ENCODE assay signal across 17 cellular contexts in genomic region chr1:170537798-170538503, GRCh38. TPM values are rescaled to one million over a fixed set of nuclear protein-coding genes. Genes with fewer than 3 reads are reported as not detected.
A peak's percentile ranks its signal among the peaks of the same experiment; 100 is the strongest.
DNase-seq lines count a peak whose midpoint lies in the region; ATAC-seq, FAIRE-seq and TF ChIP-seq lines count a peak whose summit lies in the region.
"Had no signal": no experiment of that assay in that cellular context is flagged by ENCODE, and none has a peak within 500 bp of the region (broad histone marks: within the 10 kb centered on the region; RNA-seq: fewer than 3 reads in every experiment).

No MANE protein-coding gene starts in this region.

- H3K79me2 ChIP-seq in Loucy (ENCODE audit: insufficient read depth, low read length) = peaks cover 48% of the 10 kb centered on the region
- peaks cover 22% of the 10 kb centered on the region for H3K79me2 ChIP-seq in HepG2 (ENCODE audit: insufficient read depth, low read length)

- no peak overlapping the region for H3K27ac Mint-ChIP-seq in stimulated activated naive B cell treated with anti-CD40 and anti-IgM and Interleukin-4, amounts not matched to agents 10 μg/mL and 1 μg/mL and 100 μg/mL, for 72 hours
- H3K27ac Mint-ChIP-seq: activated B cell treated with CpG ODN at 0.5 μM for 24 hours had no signal

- FAIRE-seq in HepG2 (lab: Jason Lieb, UNC) = no peak

- CTCF ChIA-PET in HepG2 (lab: Yijun Ruan, JAX; ENCODE audit: low intra/inter-chr PET ratio, low total read pairs) = no interaction called here

- no peaks in the 10 kb centered on the region for H3K27me3 ChIP-seq in Loucy (ENCODE audit: insufficient read depth, low read length, poor library complexity, severe bottlenecking)
- no peaks in the 10 kb centered on the region; a peak in 1 of 5 replicates for H3K27me3 ChIP-seq in HepG2 (ENCODE audit: control insufficient read depth in 1 of 2, insufficient read depth in 2 of 2, low read length in 2 of 2)
- H3K27me3 ChIP-seq: BE2C had no signal

- no peak overlapping the region for H3K9ac ChIP-seq in Loucy (ENCODE audit: low read depth, low read length, poor library complexity, severe bottlenecking)
- no peak overlapping the region for H3K9ac ChIP-seq in HepG2 (ENCODE audit: insufficient read depth, low read depth, low read length)

- peak; percentile 48; the same call in 2 of the 3 replicates for ATAC-seq in HepG2
- no peak for ATAC-seq in GM21390 (IDR thresholded peaks at IDR 0.05; ENCODE audit: unreplicated experiment)
- ATAC-seq in stimulated activated naive B cell treated with anti-CD40 and anti-IgM and Interleukin-4, amounts not matched to agents 10 μg/mL and 1 μg/mL and 100 μg/mL, for 72 hours (replicated peaks) = no peak

- peaks cover 16% of the 10 kb centered on the region for H4K20me1 ChIP-seq in Loucy (ENCODE audit: insufficient read depth, low read length, poor library complexity, severe bottlenecking)
- no peaks in the 10 kb centered on the region for H4K20me1 ChIP-seq in HepG2 (ENCODE audit: insufficient read depth, low read length)

- DNase-seq in AG09309 (ENCODE audit: low read depth) = peak; percentile 61
- peak; percentile 84 for DNase-seq in choroid plexus epithelial cell (ENCODE audit: low read depth)
- DNase-seq in HepG2 (ENCODE audit: low spot score) = peak; percentile 30
- DNase-seq in NCI-H345 treated with DMSO at 0.1 percent for 48 hours (lab: John Stamatoyannopoulos, UW; ENCODE audit: unreplicated experiment) = no peak
- DNase-seq in stimulated activated naive B cell treated with anti-CD40 and anti-IgM and Interleukin-4, amounts not matched to agents 10 μg/mL and 1 μg/mL and 100 μg/mL, for 72 hours = no peak
- DNase-seq in central memory CD4-positive, alpha-beta T cell = no peak
- DNase-seq: activated B cell treated with CpG ODN at 0.5 μM for 24 hours, anterior cingulate cortex, BE2C, endodermal cell, H9, hippocampal formation, NCI-H1436 treated with DMSO at 0.1 percent for 48 hours, NCI-H748 treated with DMSO at 0.1 percent for 48 hours had no signal

- H3K36me3 Mint-ChIP-seq in stimulated activated naive B cell treated with anti-CD40 and anti-IgM and Interleukin-4, amounts not matched to agents 10 μg/mL and 1 μg/mL and 100 μg/mL, for 72 hours = peaks cover 29 to 40% of the 10 kb centered on the region in 2 donors

- no peak for TF ChIP-seq RAD21 in HepG2 (CRISPR knock-in tag; IDR thresholded peaks at IDR 0.05)

- H3K4me3 ChIP-seq in AG09309 (ENCODE audit: control insufficient read depth, low read depth, low read length) (no peak overlapping the region), Loucy (ENCODE audit: low read length, poor library complexity, severe bottlenecking) (no peak overlapping the region), choroid plexus epithelial cell (ENCODE audit: low read depth, low read length) (no peak overlapping the region), HepG2 (replicated peaks in 1 of 3; ENCODE audit: insufficient read depth in 1 of 3, low read depth in 2 of 3, low read length in 3 of 3) (no peak overlapping the region)

- TF ChIP-seq POLR2A in HepG2 (IDR thresholded peaks at IDR 0.05; ENCODE audit: insufficient read depth in 1 of 2, low read depth in 2 of 2, low read length in 2 of 2) = no peak

- no peaks in the 10 kb centered on the region for H3F3A ChIP-seq in Loucy (ENCODE audit: low read depth)

- no peak overlapping the region for H3K27ac ChIP-seq in HepG2 (ENCODE audit: extremely low read length, insufficient read depth, low read length)

- TF ChIP-seq CTCF in AG09309 (IDR thresholded peaks at IDR 0.05; ENCODE audit: control insufficient read depth, insufficient read depth, low read depth, low read length, missing control alignments) = no peak
- no peak for TF ChIP-seq CTCF in Loucy (conservative IDR thresholded peaks at IDR 0.05; ENCODE audit: low read length)
- no peak for TF ChIP-seq CTCF in choroid plexus epithelial cell (conservative IDR thresholded peaks at IDR 0.05; ENCODE audit: low read depth, low read length)
- no peak for TF ChIP-seq CTCF in HepG2 (CRISPR knock-in tag; IDR thresholded peaks at IDR 0.05)

- BruUV-seq in HepG2 (replicated peaks; lab: Mats Ljungman, UMichigan) = no TSS peak

- H3K9me3 Mint-ChIP-seq in stimulated activated naive B cell treated with anti-CD40 and anti-IgM and Interleukin-4, amounts not matched to agents 10 μg/mL and 1 μg/mL and 100 μg/mL, for 72 hours = no peaks in the 10 kb centered on the region
- H3K9me3 Mint-ChIP-seq: activated B cell treated with CpG ODN at 0.5 μM for 24 hours; endodermal cell; H9; stimulated activated naive CD8-positive, alpha-beta T cell treated with anti-CD3 and anti-CD28 coated beads, Interleukin-15, Interleukin-2, amounts not matched to agents 100 ng/mL and 50 ng/mL, for 24 hours had no signal

- no peak overlapping the region for H3K4me3 Mint-ChIP-seq in stimulated activated naive B cell treated with anti-CD40 and anti-IgM and Interleukin-4, amounts not matched to agents 10 μg/mL and 1 μg/mL and 100 μg/mL, for 72 hours
- H3K4me3 Mint-ChIP-seq: activated B cell treated with CpG ODN at 0.5 μM for 24 hours; endodermal cell; H9; stimulated activated naive CD8-positive, alpha-beta T cell treated with anti-CD3 and anti-CD28 coated beads, Interleukin-15, Interleukin-2, amounts not matched to agents 100 ng/mL and 50 ng/mL, for 24 hours had no signal

- H3K36me3 ChIP-seq in Loucy (ENCODE audit: insufficient read depth, low read length) (peaks cover 28% of the 10 kb centered on the region; the same call in 1 of the 2 replicates), HepG2 (replicated peaks in 1 of 2; ENCODE audit: control insufficient read depth in 1 of 2, insufficient read depth in 2 of 2, low read length in 2 of 2) (peaks cover 5 to 29% of the 10 kb centered on the region in 2 experiments)

- in situ Hi-C loops in HepG2 (cut with HindIII; ENCODE audit: extremely low pct_ligation_motif_present, low pct_unique_long_range_greater_than_20kb) = no loop called here

- H3K4me1 Mint-ChIP-seq in stimulated activated naive B cell treated with anti-CD40 and anti-IgM and Interleukin-4, amounts not matched to agents 10 μg/mL and 1 μg/mL and 100 μg/mL, for 72 hours = peaks cover 5 to 9% of the 10 kb centered on the region in 2 donors

- peaks cover 35% of the 10 kb centered on the region for H3K4me1 ChIP-seq in Loucy (ENCODE audit: insufficient read depth, low read length, poor library complexity, severe bottlenecking)
- peaks cover 51% of the 10 kb centered on the region for H3K4me1 ChIP-seq in HepG2 (ENCODE audit: insufficient read depth, low read length)
- H3K4me1 ChIP-seq: BE2C had no signal

- H3K9me3 ChIP-seq in Loucy (ENCODE audit: insufficient read depth, low read depth, low read length) (no peaks in the 10 kb centered on the region), HepG2 (ENCODE audit: low read length) (no peaks in the 10 kb centered on the region)
- H3K9me3 ChIP-seq: BE2C had no signal

- H3K4me2 ChIP-seq in Loucy (ENCODE audit: low read depth, low read length, poor library complexity, severe bottlenecking) = peak overlapping the region; percentile 44
- no peak overlapping the region for H3K4me2 ChIP-seq in HepG2 (ENCODE audit: low read depth, low read length)

- intact Hi-C loops in HepG2 (cut with micrococcal nuclease; ENCODE audit: unreplicated experiment) = no loop called here

- H3K27me3 Mint-ChIP-seq in stimulated activated naive B cell treated with anti-CD40 and anti-IgM and Interleukin-4, amounts not matched to agents 10 μg/mL and 1 μg/mL and 100 μg/mL, for 72 hours = no peaks in the 10 kb centered on the region
- H3K27me3 Mint-ChIP-seq: activated B cell treated with CpG ODN at 0.5 μM for 24 hours; stimulated activated naive CD8-positive, alpha-beta T cell treated with anti-CD3 and anti-CD28 coated beads, Interleukin-15, Interleukin-2, amounts not matched to agents 100 ng/mL and 50 ng/mL, for 24 hours had no signal

- no peaks in the 10 kb centered on the region for H3K9me2 ChIP-seq in Loucy (replicated peaks; ENCODE audit: low read depth, low read length)

- TF ChIP-seq EP300 in HepG2 (IDR thresholded peaks at IDR 0.05; ENCODE audit: low read depth in 2 of 2, low read length in 2 of 2) (no peak), HepG2 (CRISPR knock-in tag; IDR thresholded peaks at IDR 0.05; ENCODE audit: borderline replicate concordance) (no peak)

- POLR2A ChIA-PET in HepG2 (lab: Yijun Ruan, JAX) = no interaction called here

- H2AFZ ChIP-seq in Loucy (ENCODE audit: low read length) (no peak overlapping the region), HepG2 (ENCODE audit: low read length) (no peak overlapping the region)

TF ChIP-seq in HepG2, 621 proteins besides CTCF, POLR2A, EP300 and RAD21 (continues in another document):
- TF ChIP-seq RARA (CRISPR knock-in tag; IDR thresholded peaks at IDR 0.05) = no peak
- no peak for TF ChIP-seq JARID2 (CRISPR knock-in tag; IDR thresholded peaks at IDR 0.05; ENCODE audit: insufficient replicate concordance)
- no peak for TF ChIP-seq RNF2 (conservative IDR thresholded peaks at IDR 0.05; ENCODE audit: low read depth)

RNA-seq across cellular contexts. Expression of gene GORAB, which starts 6.0 kb away (rescaled TPM):
- 7.3 and 9.2 TPM in 2 replicates for total RNA-seq in HepG2 (2016; rRNA removed; fragmentation: Illumina TruSeq; extraction: Trizol)
- 4.4 and 4.6 TPM in 2 replicates for total RNA-seq in HepG2 (2016; cell fraction: cytosol; rRNA removed; fragmentation: Illumina TruSeq; extraction: Trizol; ENCODE audit: low read depth)
- total RNA-seq in HepG2 (2016; cell fraction: insoluble cytoplasmic fraction; rRNA removed; fragmentation: Illumina TruSeq; extraction: Trizol) = 8.4 and 10.2 TPM in 2 replicates
- 3.8 and 4.4 TPM in 2 replicates for total RNA-seq in HepG2 (2016; cell fraction: membrane; rRNA removed; fragmentation: Illumina TruSeq; extraction: Trizol)
- 10.7 and 11.2 TPM in 2 replicates for total RNA-seq in HepG2 (2016; cell fraction: nucleus; rRNA removed; fragmentation: Illumina TruSeq; extraction: Trizol)
- 5.8 and 6.6 TPM in 2 replicates for polyA plus RNA-seq in HepG2 (2011; rRNA removed)
- 1.4 and 2.3 TPM in 2 replicates for polyA plus RNA-seq in HepG2 (2011; cell fraction: cytosol; rRNA removed)
- 8.0 and 11.0 TPM in 2 replicates for polyA plus RNA-seq in HepG2 (2011; cell fraction: nucleus; rRNA removed)
- polyA plus RNA-seq in HepG2 (2012) = 2.7 and 4.6 TPM in 2 replicates
- polyA plus RNA-seq in HepG2 (2016; cell fraction: cytosol; fragmentation: Illumina TruSeq; extraction: Trizol; ENCODE audit: low read depth) = 0.62 and 0.84 TPM in 2 replicates
- 6.8 and 6.9 TPM in 2 replicates for polyA plus RNA-seq in HepG2 (2016; cell fraction: insoluble cytoplasmic fraction; fragmentation: Illumina TruSeq; extraction: Trizol; ENCODE audit: low read depth)
- polyA plus RNA-seq in HepG2 (2016; cell fraction: membrane; fragmentation: Illumina TruSeq; extraction: Trizol; ENCODE audit: low read depth) = 1.3 and 1.5 TPM in 2 replicates
- 18.2 and 22.9 TPM in 2 replicates for polyA plus RNA-seq in HepG2 (2016; cell fraction: nucleus; fragmentation: Illumina TruSeq; extraction: Trizol; ENCODE audit: insufficient read depth, low read depth)
- 5.8 and 12.3 TPM in 2 replicates for polyA minus RNA-seq in HepG2 (2011; rRNA and poly(A)+ RNA removed; ENCODE audit: low replicate concordance)
- 2.9 and 4.6 TPM in 2 replicates for polyA minus RNA-seq in HepG2 (2011; cell fraction: cytosol; rRNA and poly(A)+ RNA removed)
- 20.3 and 23.2 TPM in 2 replicates for polyA minus RNA-seq in HepG2 (2011; cell fraction: nucleus; rRNA and poly(A)+ RNA removed)

Comparison
In these comparisons a context has a peak if more than half of its experiments do, and no peak if none do; other contexts are left out.
1. DNase-seq: peak in AG09309 (single experiment), choroid plexus epithelial cell (single experiment) and HepG2 (single experiment); none in NCI-H345 treated with DMSO at 0.1 percent for 48 hours (single experiment), stimulated activated naive B cell treated with anti-CD40 and anti-IgM and Interleukin-4, amounts not matched to agents 10 μg/mL and 1 μg/mL and 100 μg/mL, for 72 hours (single experiment) and central memory CD4-positive, alpha-beta T cell (single experiment).